In the genomic region with DNA sequence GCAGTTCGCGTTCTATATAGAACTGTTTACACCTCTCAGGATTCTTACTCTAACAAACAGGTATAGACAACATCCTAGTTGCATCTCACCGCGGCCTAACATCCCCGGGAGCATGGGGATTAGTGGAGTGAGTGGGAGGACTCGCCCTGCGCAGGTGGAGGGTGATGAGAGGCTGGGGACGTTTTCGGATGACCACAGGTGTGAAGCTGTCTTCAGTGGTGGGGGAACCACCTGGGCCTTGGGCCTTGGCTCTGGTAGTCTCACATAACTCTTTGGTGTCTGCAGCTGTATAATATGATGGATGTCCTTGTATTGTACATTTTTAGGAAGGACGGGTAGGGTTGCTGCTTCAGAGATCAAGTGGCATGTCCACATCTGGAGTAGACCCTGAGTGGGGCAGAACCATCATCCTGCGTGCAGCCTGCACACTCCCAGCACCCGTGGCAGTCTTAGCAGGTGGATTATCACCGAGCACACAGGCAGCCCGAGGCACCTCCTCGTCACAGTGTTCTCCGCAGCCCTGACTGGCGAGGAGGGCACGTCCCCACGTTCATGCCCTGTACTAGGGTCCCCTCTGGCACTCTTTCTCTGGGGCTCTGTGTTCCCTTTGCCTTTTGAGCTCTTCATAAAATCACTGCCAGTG, we compare ENCODE assay signal across 25 cellular contexts.
"Had no signal": no experiment of that assay in that cellular context is flagged by ENCODE, and none has a peak within 500 bp of the region (broad histone marks: within the 10 kb centered on the region; RNA-seq: fewer than 3 reads in every experiment).

No MANE protein-coding gene starts in this region.

- H3K36me3 ChIP-seq: suprapubic skin, transverse colon had no signal

- H3K9me3 Mint-ChIP-seq: immature natural killer cell; mesothelial cell of epicardium; naive B cell; natural killer cell treated with Interleukin-12 subunit alpha and Interleukin-12 subunit beta and Interleukin-15 and Interleukin-18, amount 100 ng/mL, for 72 hours; neural crest cell; stimulated activated naive CD8-positive, alpha-beta T cell treated with anti-CD3 and anti-CD28 coated beads, Interleukin-15, amount 100 ng/mL, for 72 hours had no signal

- H3K4me1 Mint-ChIP-seq: immature natural killer cell; naive B cell; stimulated activated naive CD8-positive, alpha-beta T cell treated with anti-CD3 and anti-CD28 coated beads, Interleukin-15, amount 100 ng/mL, for 72 hours had no signal

- H3K36me3 Mint-ChIP-seq: immature natural killer cell; mesothelial cell of epicardium; naive B cell; natural killer cell treated with Interleukin-12 subunit alpha and Interleukin-12 subunit beta and Interleukin-15 and Interleukin-18, amount 100 ng/mL, for 72 hours had no signal

- H3K27me3 ChIP-seq: dorsolateral prefrontal cortex, suprapubic skin, transverse colon had no signal

- H3K4me3 Mint-ChIP-seq: immature natural killer cell; mesothelial cell of epicardium; naive B cell; natural killer cell treated with Interleukin-12 subunit alpha and Interleukin-12 subunit beta and Interleukin-15 and Interleukin-18, amount 100 ng/mL, for 72 hours; neural crest cell; stimulated activated naive CD8-positive, alpha-beta T cell treated with anti-CD3 and anti-CD28 coated beads, Interleukin-15, amount 100 ng/mL, for 72 hours had no signal

- H3K27ac Mint-ChIP-seq: immature natural killer cell; mesothelial cell of epicardium; natural killer cell treated with Interleukin-12 subunit alpha and Interleukin-12 subunit beta and Interleukin-15 and Interleukin-18, amount 100 ng/mL, for 72 hours; stimulated activated naive CD8-positive, alpha-beta T cell treated with anti-CD3 and anti-CD28 coated beads, Interleukin-15, amount 100 ng/mL, for 72 hours had no signal

- FAIRE-seq: colon, frontal cortex had no signal

- H3K9me3 ChIP-seq: mucosa of descending colon, psoas muscle, suprapubic skin, transverse colon had no signal

- DNase-seq: cerebellar nuclear complex; dorsolateral prefrontal cortex; effector CD4-positive, alpha-beta T cell; hypothalamus; immature natural killer cell; islet precursor cell; mesenchymal stem cell; naive B cell; psoas muscle; stimulated activated CD4-positive, alpha-beta T cell treated with anti-CD3 and anti-CD28 coated beads, Interleukin-1b, Interleukin-23, amount 100 ng/mL, for 48 hours; stimulated activated CD4-positive, alpha-beta T cell treated with anti-CD3 and anti-CD28 coated beads, Interleukin-4, amount 100 ng/mL, for 1 hour; stimulated activated CD8-positive, alpha-beta memory T cell treated with anti-CD3 and anti-CD28 coated beads, Interleukin-4, amount 100 ng/mL, for 48 hours; stimulated activated naive CD4-positive, alpha-beta T cell; stimulated activated naive CD8-positive, alpha-beta T cell treated with anti-CD3 and anti-CD28 coated beads, Interleukin-15, amount 100 ng/mL, for 72 hours; transverse colon had no signal

- H3K4me3 ChIP-seq: dorsolateral prefrontal cortex, mucosa of descending colon, psoas muscle, skin epidermis, suprapubic skin, transverse colon had no signal

- ATAC-seq: left lobe of liver; mucosa of descending colon; psoas muscle; right cardiac atrium; stimulated activated naive CD8-positive, alpha-beta T cell treated with anti-CD3 and anti-CD28 coated beads, Interleukin-15, amount 100 ng/mL, for 72 hours had no signal

- H3K27ac ChIP-seq: dorsolateral prefrontal cortex, psoas muscle, skin epidermis, suprapubic skin, transverse colon had no signal
